8 cellular contexts compared by ENCODE assay signal in genomic region chr11:88174627-88175003, GRCh38. TPM values are rescaled to one million over a fixed set of nuclear protein-coding genes. Genes with fewer than 3 reads are reported as not detected.
A peak's percentile ranks its signal among the peaks of the same experiment; 100 is the strongest.
DNase-seq lines count a peak whose midpoint lies in the region; ATAC-seq lines count a peak whose summit lies in the region.

No MANE protein-coding gene starts in this region.

- no peaks in the 10 kb centered on the region for H3K36me3 Mint-ChIP-seq in activated CD4-positive, alpha-beta T cell treated with anti-CD3 and anti-CD28 coated beads, Interleukin-2, amount 10 ng/mL, durations not matched to agents 7 days and 5 days (ENCODE audit: low read depth)
- no peaks in the 10 kb centered on the region for H3K36me3 Mint-ChIP-seq in stimulated activated naive CD8-positive, alpha-beta T cell treated with anti-CD3 and anti-CD28 coated beads, Interleukin-15, Interleukin-2, amounts not matched to agents 100 ng/mL and 50 ng/mL, for 24 hours (ENCODE audit: low read depth)

- H3K27ac ChIP-seq in BLaER1 treated with 17β-estradiol and CSF1 and Interleukin-3, amounts not matched to agents 10 nM and 100 nM, result peak overlapping the region in 1 of 11 experiments; percentile 29; a peak in 2 of 22 replicates

- no peaks in the 10 kb centered on the region for H3K9me3 ChIP-seq in BLaER1 treated with 17β-estradiol and CSF1 and Interleukin-3, amounts not matched to agents 10 nM and 100 nM (replicated peaks in 1 of 11)

- H3K27me3 Mint-ChIP-seq in activated CD4-positive, alpha-beta T cell treated with anti-CD3 and anti-CD28 coated beads, Interleukin-2, amount 10 ng/mL, durations not matched to agents 7 days and 5 days, result no peaks in the 10 kb centered on the region
- peaks cover 23% of the 10 kb centered on the region for H3K27me3 Mint-ChIP-seq in stimulated activated naive CD8-positive, alpha-beta T cell treated with anti-CD3 and anti-CD28 coated beads, Interleukin-15, Interleukin-2, amounts not matched to agents 100 ng/mL and 50 ng/mL, for 24 hours

- DNase-seq in activated CD4-positive, alpha-beta T cell treated with anti-CD3 and anti-CD28 coated beads, Interleukin-2, amount 10 ng/mL, durations not matched to agents 7 days and 5 days, result peak; percentile 50
- DNase-seq in epidermal melanocyte (ENCODE audit: insufficient read length, low spot score) (peak; percentile 49), mucosa of gallbladder (ENCODE audit: low spot score) (peak; percentile 70), NCI-H1048 (lab: John Stamatoyannopoulos, UW) (no peak)

- peak overlapping the region in 10 of 11 experiments; percentile 43 to 72 (median 58); a peak in 15 of 22 replicates for H3K9ac ChIP-seq in BLaER1 treated with 17β-estradiol and CSF1 and Interleukin-3, amounts not matched to agents 10 nM and 100 nM

- peaks cover 6 to 26% (median 19%) of the 10 kb centered on the region in 10 experiments; a peak in 18 of 20 replicates for H3K4me1 ChIP-seq in BLaER1 treated with 17β-estradiol and CSF1 and Interleukin-3, amounts not matched to agents 10 nM and 100 nM

- ATAC-seq in GM19043 (IDR thresholded peaks at IDR 0.05; ENCODE audit: low read depth, unreplicated experiment) (peak; percentile 40), HG03432 (IDR thresholded peaks at IDR 0.05; ENCODE audit: unreplicated experiment) (peak; percentile 66)

- H3K4me2 ChIP-seq in BLaER1 treated with 17β-estradiol and CSF1 and Interleukin-3, amounts not matched to agents 10 nM and 100 nM, result peak overlapping the region; percentile 95 to 100 (median 99)

- POLR2A ChIA-PET in activated CD4-positive, alpha-beta T cell treated with anti-CD3 and anti-CD28 coated beads, Interleukin-2, amount 10 ng/mL, durations not matched to agents 7 days and 5 days (lab: Charles Lee), result no interaction called here

- peak overlapping the region; percentile 54 to 73 (median 64) for H3K4me3 ChIP-seq in BLaER1 treated with 17β-estradiol and CSF1 and Interleukin-3, amounts not matched to agents 10 nM and 100 nM

- peak overlapping the region; percentile 73 for H3K4me3 Mint-ChIP-seq in activated CD4-positive, alpha-beta T cell treated with anti-CD3 and anti-CD28 coated beads, Interleukin-2, amount 10 ng/mL, durations not matched to agents 7 days and 5 days
- peak overlapping the region; percentile 82 for H3K4me3 Mint-ChIP-seq in stimulated activated naive CD8-positive, alpha-beta T cell treated with anti-CD3 and anti-CD28 coated beads, Interleukin-15, Interleukin-2, amounts not matched to agents 100 ng/mL and 50 ng/mL, for 24 hours

- H3K36me3 ChIP-seq in BLaER1 treated with 17β-estradiol and CSF1 and Interleukin-3, amounts not matched to agents 10 nM and 100 nM, result no peaks in the 10 kb centered on the region

- H3K27ac Mint-ChIP-seq in activated CD4-positive, alpha-beta T cell treated with anti-CD3 and anti-CD28 coated beads, Interleukin-2, amount 10 ng/mL, durations not matched to agents 7 days and 5 days, result peak overlapping the region; percentile 82
- peak overlapping the region; percentile 91 for H3K27ac Mint-ChIP-seq in stimulated activated naive CD8-positive, alpha-beta T cell treated with anti-CD3 and anti-CD28 coated beads, Interleukin-15, Interleukin-2, amounts not matched to agents 100 ng/mL and 50 ng/mL, for 24 hours

- H3K4me1 Mint-ChIP-seq in activated CD4-positive, alpha-beta T cell treated with anti-CD3 and anti-CD28 coated beads, Interleukin-2, amount 10 ng/mL, durations not matched to agents 7 days and 5 days, result peaks cover 39% of the 10 kb centered on the region
- peaks cover 55% of the 10 kb centered on the region for H3K4me1 Mint-ChIP-seq in stimulated activated naive CD8-positive, alpha-beta T cell treated with anti-CD3 and anti-CD28 coated beads, Interleukin-15, Interleukin-2, amounts not matched to agents 100 ng/mL and 50 ng/mL, for 24 hours (ENCODE audit: low read depth)

- no peaks in the 10 kb centered on the region for H4K20me1 ChIP-seq in BLaER1 treated with 17β-estradiol and CSF1 and Interleukin-3, amounts not matched to agents 10 nM and 100 nM

- no peaks in the 10 kb centered on the region for H3K9me3 Mint-ChIP-seq in activated CD4-positive, alpha-beta T cell treated with anti-CD3 and anti-CD28 coated beads, Interleukin-2, amount 10 ng/mL, durations not matched to agents 7 days and 5 days
- H3K9me3 Mint-ChIP-seq in stimulated activated naive CD8-positive, alpha-beta T cell treated with anti-CD3 and anti-CD28 coated beads, Interleukin-15, Interleukin-2, amounts not matched to agents 100 ng/mL and 50 ng/mL, for 24 hours, result no peaks in the 10 kb centered on the region

- CTCF ChIA-PET in activated CD4-positive, alpha-beta T cell treated with anti-CD3 and anti-CD28 coated beads, Interleukin-2, amount 10 ng/mL, durations not matched to agents 7 days and 5 days (lab: Charles Lee), result interaction anchor here (0.7 to 1.2 kb wide), 3 partner anchors 238 to 306 kb away, joined by 3 to 5 read pairs (median 3); no protein-coding TSS in a partner anchor

- no peaks in the 10 kb centered on the region for H3K27me3 ChIP-seq in BLaER1 treated with 17β-estradiol and CSF1 and Interleukin-3, amounts not matched to agents 10 nM and 100 nM

RNA-seq across cellular contexts. Expression of gene RAB38, which starts 0.6 kb away (rescaled TPM):
- total RNA-seq in activated CD4-positive, alpha-beta T cell treated with anti-CD3 and anti-CD28 coated beads, Interleukin-2, amount 10 ng/mL, durations not matched to agents 7 days and 5 days, result 1 to 10 TPM; 1.6 to 1.9 TPM
- total RNA-seq in mucosa of gallbladder, result 5.9 TPM
